ENCODE assay signal across 9 cellular contexts in the genomic region with DNA sequence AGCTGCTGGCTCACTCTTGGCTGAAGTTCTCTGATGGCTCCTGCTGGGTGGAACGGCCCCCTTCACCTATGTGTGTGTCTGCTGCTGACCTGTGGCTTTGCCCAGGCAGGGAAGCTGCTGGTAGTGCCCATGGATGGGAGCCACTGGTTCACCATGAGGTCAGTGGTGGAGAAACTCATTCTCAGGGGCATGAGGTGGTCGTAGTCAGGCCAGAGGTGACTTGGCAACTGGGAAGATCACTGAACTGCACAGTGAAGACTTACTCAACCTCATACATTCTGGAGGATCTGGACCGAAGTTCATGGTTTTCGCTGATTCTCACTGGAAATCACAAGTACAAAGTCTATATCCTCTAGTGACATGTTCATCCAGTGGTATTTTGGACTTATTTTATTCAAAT. TPM values are rescaled to one million over a fixed set of nuclear protein-coding genes. Genes with fewer than 3 reads are reported as not detected.
"Had no signal": no experiment of that assay in that cellular context is flagged by ENCODE, and none has a peak within 500 bp of the region (broad histone marks: within the 10 kb centered on the region; RNA-seq: fewer than 3 reads in every experiment).

No MANE protein-coding gene starts in this region.

- H3K4me1 ChIP-seq: HAP-1 had no signal

- DNase-seq: GM23248, GOT3, H7, HFFc6 had no signal

- ATAC-seq: HCT116 had no signal

- H3K4me3 ChIP-seq: GM23248, HAP-1 had no signal

- H2AFZ ChIP-seq: GM23248 had no signal

- H3K9ac ChIP-seq: GM23248 had no signal

- H3K9me3 ChIP-seq: HAP-1 had no signal

- H3K27ac ChIP-seq: GM23248 had no signal

- FAIRE-seq: HTR-8/SVneo had no signal

- H3K36me3 ChIP-seq: HAP-1 had no signal

RNA-seq across cellular contexts. Expression of a gene that starts 13.9 kb away (rescaled TPM):
- total RNA-seq: GM23248, H4, H7, HFFc6 had no signal
- polyA plus RNA-seq: GM23248, IgD-negative memory B cell had no signal

RNA-seq across cellular contexts. Expression of a gene that starts 32.7 kb away (rescaled TPM):
- total RNA-seq: GM23248, H4, H7, HFFc6 had no signal
- polyA plus RNA-seq: GM23248, IgD-negative memory B cell had no signal
